9 cellular contexts compared by ENCODE assay signal in genomic region chr3:50256978-50257890, GRCh38. TPM values are rescaled to one million over a fixed set of nuclear protein-coding genes. Genes with fewer than 3 reads are reported as not detected.
DNase-seq lines count a peak whose midpoint lies in the region; ATAC-seq and TF ChIP-seq lines count a peak whose summit lies in the region.
"Had no signal": no experiment of that assay in that cellular context is flagged by ENCODE, and none has a peak within 500 bp of the region (broad histone marks: within the 10 kb centered on the region; RNA-seq: fewer than 3 reads in every experiment).

No MANE protein-coding gene starts in this region.

- peaks cover 60% of the 10 kb centered on the region for H3K4me1 ChIP-seq in suprapubic skin

- no peak for TF ChIP-seq POLR2A in suprapubic skin (IDR thresholded peaks at IDR 0.05)

- CTCF ChIA-PET in AG04450 (lab: Charles Lee): interaction anchor here (0.6 to 4.8 kb wide), 9 partner anchors 7 to 69 kb away, joined by 3 to 35 read pairs (median 6); no protein-coding TSS in a partner anchor

- ATAC-seq in HG02885 (IDR thresholded peaks at IDR 0.05; ENCODE audit: poor library complexity, unreplicated experiment): no peak
- no peak for ATAC-seq in HG03280 (IDR thresholded peaks at IDR 0.05; ENCODE audit: unreplicated experiment)
- no peak for ATAC-seq in HG02973 (IDR thresholded peaks at IDR 0.05; ENCODE audit: unreplicated experiment)

- H3K27ac ChIP-seq in AG04450 (ENCODE audit: low read depth, low read length): no peak overlapping the region
- H3K27ac ChIP-seq in suprapubic skin: peak overlapping the region; percentile 29
- H3K27ac ChIP-seq: epithelial cell of prostate had no signal

- TF ChIP-seq EP300 in suprapubic skin (IDR thresholded peaks at IDR 0.05): no peak

- no peaks in the 10 kb centered on the region for H3K27me3 ChIP-seq in AG04450 (ENCODE audit: control insufficient read depth, insufficient read depth, low read length)
- H3K27me3 ChIP-seq in suprapubic skin: no peaks in the 10 kb centered on the region

- no peak for DNase-seq in AG04450 (ENCODE audit: low read depth, low spot score)
- peak; percentile 48 for DNase-seq in GM12865 (ENCODE audit: low read depth)
- DNase-seq in UCSD-AML1 (lab: John Stamatoyannopoulos, UW; ENCODE audit: unreplicated experiment): peak; percentile 56
- peak in 1 of 2 donors; percentile 71 for DNase-seq in foreskin fibroblast
- no peak for DNase-seq in suprapubic skin (ENCODE audit: low spot score in 2 of 2)

- H3K4me3 ChIP-seq in AG04450 (ENCODE audit: low read depth, low read length): no peak overlapping the region
- H3K4me3 ChIP-seq in GM12865 (ENCODE audit: low read depth, low read length): no peak overlapping the region
- no peak overlapping the region for H3K4me3 ChIP-seq in foreskin fibroblast (ENCODE audit: low read depth in 1 of 2, low read length in 2 of 2)
- H3K4me3 ChIP-seq in suprapubic skin: no peak overlapping the region

- H3K36me3 ChIP-seq in suprapubic skin: peaks cover 34% of the 10 kb centered on the region

- TF ChIP-seq CTCF in AG04450 (IDR thresholded peaks at IDR 0.05; ENCODE audit: low read depth, low read length) (peak; percentile 64), GM12865 (IDR thresholded peaks at IDR 0.05; ENCODE audit: insufficient read depth, low read depth, low read length, missing control alignments) (peak; percentile 61), foreskin fibroblast (IDR thresholded peaks at IDR 0.05; ENCODE audit: low read depth, low read length) (peak; percentile 58), suprapubic skin (IDR thresholded peaks at IDR 0.05) (peak; percentile 13 to 32)

- 86% methylated on average over 16 of the region's 20 CpGs for WGBS in suprapubic skin

- H3K9me3 ChIP-seq in AG04450 (ENCODE audit: control insufficient read depth, insufficient read depth, low read length) (no peaks in the 10 kb centered on the region; the same call in 1 of the 2 replicates), suprapubic skin (no peaks in the 10 kb centered on the region)

- POLR2A ChIA-PET in AG04450 (lab: Yijun Ruan, JAX): interaction anchor here (1.1 kb wide), 1 partner anchor 12 kb away, joined by 3 read pairs; the partner anchor contains the start of gene SEMA3B

RNA-seq across cellular contexts. Expression of gene SEMA3B, which starts 11.7 kb away (rescaled TPM):
- 22.0 and 24.7 TPM in 2 replicates for polyA plus RNA-seq in AG04450 (2011; rRNA removed)
- 9.9 and 14.3 TPM in 2 replicates for polyA minus RNA-seq in AG04450 (2011; rRNA and poly(A)+ RNA removed)
- total RNA-seq in suprapubic skin: 1 to 10 TPM; 2.9 to 5.2 (median 4.1) TPM

RNA-seq across cellular contexts. Expression of gene GNAI2, which starts 21.2 kb away (rescaled TPM):
- 603 and 661 TPM in 2 replicates for polyA plus RNA-seq in AG04450 (2011; rRNA removed)
- polyA minus RNA-seq in AG04450 (2011; rRNA and poly(A)+ RNA removed): 528 and 617 TPM in 2 replicates
- 10 to 100 TPM; 70.9 to 91.3 (median 76.7) TPM for total RNA-seq in suprapubic skin

RNA-seq across cellular contexts. Expression of gene LSMEM2, which starts 21.7 kb away (rescaled TPM):
- polyA plus RNA-seq in AG04450 (2011; rRNA removed): not detected in 2 replicates
- not detected in 2 replicates for polyA minus RNA-seq in AG04450 (2011; rRNA and poly(A)+ RNA removed)
- total RNA-seq in suprapubic skin: under 1 TPM in 1 of 4 donors, not detected in 3; 0.30 TPM

RNA-seq across cellular contexts. Expression of gene IFRD2, which starts 35.0 kb away (rescaled TPM):
- 19.3 and 20.6 TPM in 2 replicates for polyA plus RNA-seq in AG04450 (2011; rRNA removed)
- 12.0 and 12.7 TPM in 2 replicates for polyA minus RNA-seq in AG04450 (2011; rRNA and poly(A)+ RNA removed)
- 10 to 100 TPM; 56.3 to 84.9 (median 75.2) TPM for total RNA-seq in suprapubic skin

RNA-seq across cellular contexts. Expression of gene HYAL3, which starts 42.0 kb away (rescaled TPM):
- 3.0 and 4.7 TPM in 2 replicates for polyA plus RNA-seq in AG04450 (2011; rRNA removed)
- 3.1 and 4.0 TPM in 2 replicates for polyA minus RNA-seq in AG04450 (2011; rRNA and poly(A)+ RNA removed)
- 1 to 10 TPM; 2.5 to 7.8 (median 6.1) TPM for total RNA-seq in suprapubic skin

Comparison
In these comparisons a context has a peak if more than half of its experiments do, and no peak if none do; other contexts are left out.
1. DNase-seq: peak in GM12865 (single experiment) and UCSD-AML1 (single experiment); none in AG04450 (single experiment) and suprapubic skin (0 of 2).
2. Peak in every context shown above with its lines, with median percentiles within 50 percentile points of each other: CTCF ChIP-seq.